ENCODE assay signal across 8 cellular contexts in genomic region chr7:105531797-105532671, GRCh38. TPM values are rescaled to one million over a fixed set of nuclear protein-coding genes. Genes with fewer than 3 reads are reported as not detected.
A peak's percentile ranks its signal among the peaks of the same experiment; 100 is the strongest.
DNase-seq lines count a peak whose midpoint lies in the region; ATAC-seq and TF ChIP-seq lines count a peak whose summit lies in the region.

Gene RINT1, plus strand, starts transcription at chr7:105532201. Its CDS starts 115 bp downstream, at chr7:105532316.

- CTCF ChIA-PET in A673 (lab: Charles Lee), result interaction anchor here (0.6 to 0.7 kb wide), 3 partner anchors 123 to 551 kb away, joined by 3 to 7 read pairs (median 3); no protein-coding TSS in a partner anchor

- H3K4me3 ChIP-seq in A673 (ENCODE audit: low read depth, low read length, poor library complexity, severe bottlenecking) (peak within 1 kb of the TSS; percentile 90), iPS-18a (ENCODE audit: low read length) (peak within 1 kb of the TSS; percentile 99), skeletal muscle tissue (ENCODE audit: low read length in 3 of 3) (peak within 1 kb of the TSS; percentile 96 to 100 (median 98))

- H3K9ac ChIP-seq in iPS-18a (ENCODE audit: low read length) (peak within 1 kb of the TSS; percentile 87), skeletal muscle tissue (ENCODE audit: low read depth in 1 of 3, low read length in 3 of 3) (peak within 1 kb of the TSS; percentile 96 to 100 (median 98))

- no peaks in the 10 kb centered on the region for H3K9me3 ChIP-seq in A673 (ENCODE audit: low read depth, low read length, poor library complexity, severe bottlenecking)
- no peaks in the 10 kb centered on the region for H3K9me3 ChIP-seq in iPS-18a (ENCODE audit: control insufficient read depth, low read depth, low read length)
- H3K9me3 ChIP-seq in skeletal muscle tissue (ENCODE audit: control insufficient read depth in 3 of 3, low read length in 3 of 3), result no peaks in the 10 kb centered on the region

- peak; percentile 92 for ATAC-seq in HG03066 (IDR thresholded peaks at IDR 0.05; ENCODE audit: low read depth, unreplicated experiment)

- no TSS peak for BruUV-seq in A673 (replicated peaks; lab: Mats Ljungman, UMichigan)

- no peaks in the 10 kb centered on the region for H3K27me3 ChIP-seq in A673 (replicated peaks; ENCODE audit: insufficient read depth, low read depth, low read length, poor library complexity)
- no peaks in the 10 kb centered on the region for H3K27me3 ChIP-seq in iPS-18a (ENCODE audit: control insufficient read depth, insufficient read depth, low read length)
- H3K27me3 ChIP-seq in skeletal muscle tissue (ENCODE audit: control insufficient read depth in 3 of 3, insufficient read depth in 3 of 3, low read length in 3 of 3), result no peaks in the 10 kb centered on the region

- H3K36me3 ChIP-seq in A673 (ENCODE audit: insufficient read depth, low read length, poor library complexity, severe bottlenecking) (peaks cover 7% of the 10 kb centered on the region), iPS-18a (ENCODE audit: control insufficient read depth, low read depth, low read length) (peaks cover 4% of the 10 kb centered on the region), skeletal muscle tissue (ENCODE audit: control insufficient read depth in 3 of 3, insufficient read depth in 3 of 3, low read length in 3 of 3) (peaks cover 0 to 10% (median 5%) of the 10 kb centered on the region in 3 donors)

- peak within 1 kb of the TSS; percentile 89 for H3K27ac ChIP-seq in A673 (ENCODE audit: low read depth, low read length, poor library complexity, severe bottlenecking)
- H3K27ac ChIP-seq in iPS-18a (ENCODE audit: low read length), result peak within 1 kb of the TSS; percentile 64
- H3K27ac ChIP-seq in skeletal muscle tissue (ENCODE audit: low read depth, low read length), result peak within 1 kb of the TSS; percentile 67

- peaks cover 6% of the 10 kb centered on the region for H3K4me1 ChIP-seq in A673 (ENCODE audit: insufficient read depth, low read length, poor library complexity, severe bottlenecking)
- H3K4me1 ChIP-seq in iPS-18a (ENCODE audit: control insufficient read depth, low read depth, low read length), result peaks cover 7% of the 10 kb centered on the region
- peaks cover 9 to 16% (median 11%) of the 10 kb centered on the region in 3 donors for H3K4me1 ChIP-seq in skeletal muscle tissue (ENCODE audit: control insufficient read depth in 3 of 3, insufficient read depth in 3 of 3, low read length in 3 of 3)

- peak; percentile 99 for TF ChIP-seq POLR2A in GM18526 (IDR thresholded peaks at IDR 0.05; ENCODE audit: extremely low read depth, insufficient read length)

- POLR2A ChIA-PET in A673 (lab: Charles Lee; ENCODE audit: low non-redundant PET), result interaction anchor here (0.6 to 0.7 kb wide), 2 partner anchors 9 to 117 kb away, joined by 3 read pairs; no protein-coding TSS in a partner anchor

- DNase-seq in A673 (ENCODE audit: low spot score) (peak; percentile 94), NCI-H2107 treated with DMSO at 0.1 percent for 48 hours (lab: John Stamatoyannopoulos, UW; ENCODE audit: unreplicated experiment) (peak; percentile 93), UCSD-AML1 (lab: John Stamatoyannopoulos, UW; ENCODE audit: unreplicated experiment) (peak; percentile 82), brain pericyte (ENCODE audit: low read depth, low spot score) (peak; percentile 76)

- intact Hi-C loops in A673 (cut with micrococcal nuclease; ENCODE audit: unreplicated experiment), result no loop called here

- TF ChIP-seq CTCF in A673 (conservative IDR thresholded peaks at IDR 0.05; ENCODE audit: low read depth, low read length), result peak; percentile 91

RNA-seq across cellular contexts. Expression of gene RINT1, which starts in this region (rescaled TPM):
- 32.3 and 34.9 TPM in 2 replicates for total RNA-seq in A673 (2021)
- total RNA-seq in skeletal muscle tissue, result 14.6 TPM

Comparison
In these comparisons a context has a peak if more than half of its experiments do, and no peak if none do; other contexts are left out.
1. Peak in every context shown above with its lines: DNase-seq, ATAC-seq, H3K4me3 ChIP-seq and H3K27ac ChIP-seq.